ENCODE assay signal across 8 cellular contexts in the genomic region with DNA sequence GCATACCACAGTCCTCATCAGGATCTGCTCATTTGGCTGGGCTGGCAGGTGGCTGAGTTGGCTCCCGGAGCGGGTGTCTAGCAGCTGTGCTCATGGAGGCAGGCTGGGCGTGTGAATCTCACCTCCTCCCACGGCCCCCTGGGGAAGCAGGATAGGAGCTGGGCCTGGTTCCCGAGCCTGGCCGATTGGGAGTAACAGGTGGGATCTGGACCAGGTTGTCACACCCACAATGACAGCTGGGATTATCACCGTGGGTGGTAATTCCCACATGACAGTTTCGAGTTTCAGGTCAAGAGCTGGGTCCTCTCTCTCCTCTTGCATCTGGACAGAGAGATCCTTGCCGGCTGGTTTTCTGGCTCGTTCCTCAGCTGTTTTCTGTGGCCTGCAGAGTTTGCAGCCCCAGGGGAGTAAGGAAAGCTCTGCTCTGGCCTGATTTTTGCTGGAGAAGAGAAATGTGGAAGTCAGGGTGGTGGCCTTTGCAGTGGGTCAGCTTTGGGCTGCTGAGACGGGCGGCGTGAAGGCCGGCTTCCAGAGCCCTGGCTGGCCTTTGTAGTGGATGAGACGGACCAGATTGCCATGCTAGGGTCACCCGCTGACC. TPM values are rescaled to one million over a fixed set of nuclear protein-coding genes. Genes with fewer than 3 reads are reported as not detected.
DNase-seq lines count a peak whose midpoint lies in the region; ATAC-seq and TF ChIP-seq lines count a peak whose summit lies in the region.

No MANE protein-coding gene starts in this region.

- no peak overlapping the region; the same call in 2 of the 3 replicates for H3K4me3 Mint-ChIP-seq in GM23338
- H3K4me3 Mint-ChIP-seq in stimulated activated memory B cell treated with anti-CD40 and anti-IgM and Interleukin-4, amounts not matched to agents 10 μg/mL and 1 μg/mL and 100 μg/mL, for 72 hours = no peak overlapping the region

- peaks cover 28% of the 10 kb centered on the region for H4K20me1 ChIP-seq in GM23338 (replicated peaks; ENCODE audit: insufficient read depth)

- TF ChIP-seq EP300 in esophagus muscularis mucosa (IDR thresholded peaks at IDR 0.05) (no peak), ovary (IDR thresholded peaks at IDR 0.05) (no peak), suprapubic skin (IDR thresholded peaks at IDR 0.05) (no peak)

- peak; percentile 63 for DNase-seq in GM23338 (ENCODE audit: low spot score)
- DNase-seq in NCI-H524 (lab: John Stamatoyannopoulos, UW) = peak; percentile 99 to 100
- peak; percentile 94 for DNase-seq in esophagus muscularis mucosa (ENCODE audit: extremely low spot score)
- DNase-seq in ovary = peak; percentile 58 to 81 (median 71)
- DNase-seq in suprapubic skin (ENCODE audit: low spot score in 2 of 2) = no peak

- peaks cover 8% of the 10 kb centered on the region for H3K9me3 Mint-ChIP-seq in GM23338
- H3K9me3 Mint-ChIP-seq in stimulated activated memory B cell treated with anti-CD40 and anti-IgM and Interleukin-4, amounts not matched to agents 10 μg/mL and 1 μg/mL and 100 μg/mL, for 72 hours = no peaks in the 10 kb centered on the region

- H3K9me2 ChIP-seq in GM23338 (ENCODE audit: insufficient read depth) = no peaks in the 10 kb centered on the region

- TF ChIP-seq POLR2A in esophagus muscularis mucosa (IDR thresholded peaks at IDR 0.05; ENCODE audit: low read depth) = no peak
- TF ChIP-seq POLR2A in ovary (IDR thresholded peaks at IDR 0.05) = no peak
- no peak for TF ChIP-seq POLR2A in suprapubic skin (IDR thresholded peaks at IDR 0.05)

- H3K36me3 Mint-ChIP-seq in GM23338 (ENCODE audit: low read depth) = peaks cover 30% of the 10 kb centered on the region
- peaks cover 10% of the 10 kb centered on the region for H3K36me3 Mint-ChIP-seq in stimulated activated memory B cell treated with anti-CD40 and anti-IgM and Interleukin-4, amounts not matched to agents 10 μg/mL and 1 μg/mL and 100 μg/mL, for 72 hours

- H3K9me3 ChIP-seq in esophagus muscularis mucosa (no peaks in the 10 kb centered on the region), ovary (no peaks in the 10 kb centered on the region), suprapubic skin (no peaks in the 10 kb centered on the region)

- H3K4me2 ChIP-seq in GM23338 = peak overlapping the region; percentile 45; the same call in 1 of the 2 replicates

- no peaks in the 10 kb centered on the region for H3K36me3 ChIP-seq in GM23338 (ENCODE audit: insufficient read depth)
- H3K36me3 ChIP-seq in esophagus muscularis mucosa = no peaks in the 10 kb centered on the region
- no peaks in the 10 kb centered on the region for H3K36me3 ChIP-seq in ovary
- H3K36me3 ChIP-seq in suprapubic skin = no peaks in the 10 kb centered on the region

- H3K4me1 ChIP-seq in GM23338 (ENCODE audit: insufficient read depth) = peaks cover 51% of the 10 kb centered on the region
- H3K4me1 ChIP-seq in esophagus muscularis mucosa = peaks cover 27 to 66% (median 60%) of the 10 kb centered on the region in 4 donors
- H3K4me1 ChIP-seq in ovary (ENCODE audit: insufficient read depth) = peaks cover 9% of the 10 kb centered on the region
- H3K4me1 ChIP-seq in suprapubic skin = peaks cover 44% of the 10 kb centered on the region

- TF ChIP-seq CTCF in GM23338 (conservative IDR thresholded peaks at IDR 0.05; ENCODE audit: low read depth in 2 of 2) (no peak), esophagus muscularis mucosa (IDR thresholded peaks at IDR 0.05) (no peak), ovary (IDR thresholded peaks at IDR 0.05) (no peak), suprapubic skin (IDR thresholded peaks at IDR 0.05) (no peak)

- H3K79me2 ChIP-seq in GM23338 (replicated peaks; ENCODE audit: insufficient read depth) = peaks cover 86% of the 10 kb centered on the region

- peaks cover 80% of the 10 kb centered on the region for H3K4me1 Mint-ChIP-seq in GM23338
- H3K4me1 Mint-ChIP-seq in stimulated activated memory B cell treated with anti-CD40 and anti-IgM and Interleukin-4, amounts not matched to agents 10 μg/mL and 1 μg/mL and 100 μg/mL, for 72 hours = peaks cover 51% of the 10 kb centered on the region

- H3K27me3 ChIP-seq in GM23338 (ENCODE audit: insufficient read depth) (no peaks in the 10 kb centered on the region), esophagus muscularis mucosa (no peaks in the 10 kb centered on the region), ovary (no peaks in the 10 kb centered on the region), suprapubic skin (no peaks in the 10 kb centered on the region)

- no peak overlapping the region for H2AFZ ChIP-seq in GM23338

- H3K4me3 ChIP-seq in GM23338 (no peak overlapping the region), esophagus muscularis mucosa (no peak overlapping the region), ovary (no peak overlapping the region), suprapubic skin (no peak overlapping the region)

- 0 out of 2 replicates have a peak overlapping the region, but pooled peaks have one; percentile 59 for H3K27ac ChIP-seq in GM23338 (ENCODE audit: low read depth)
- peak overlapping the region in 3 of 4 donors; percentile 12 to 47 (median 30) for H3K27ac ChIP-seq in esophagus muscularis mucosa (replicated peaks in 1 of 4)
- H3K27ac ChIP-seq in ovary = peak overlapping the region in 1 of 2 donors; percentile 24
- no peak overlapping the region for H3K27ac ChIP-seq in suprapubic skin

- peaks cover 26% of the 10 kb centered on the region for H3F3A ChIP-seq in GM23338 (replicated peaks; ENCODE audit: low read depth)

- intact Hi-C loops in esophagus muscularis mucosa (cut with DNase I) (no loop called here), ovary (cut with DNase I) (no loop called here)

- peak overlapping the region; percentile 76 for H3K27ac Mint-ChIP-seq in GM23338
- no peak overlapping the region for H3K27ac Mint-ChIP-seq in stimulated activated memory B cell treated with anti-CD40 and anti-IgM and Interleukin-4, amounts not matched to agents 10 μg/mL and 1 μg/mL and 100 μg/mL, for 72 hours

- ATAC-seq in GM23338 (peak; percentile 42), SK-N-SH treated with all-trans-retinoic acid at 6 μM for 48 hours (no peak), HG02610 (IDR thresholded peaks at IDR 0.05; ENCODE audit: unreplicated experiment) (no peak)
- ATAC-seq in stimulated activated memory B cell treated with anti-CD40 and anti-IgM and Interleukin-4, amounts not matched to agents 10 μg/mL and 1 μg/mL and 100 μg/mL, for 72 hours = no peak

- H3K27me3 Mint-ChIP-seq in GM23338 (ENCODE audit: insufficient read depth, low read depth, poor library complexity) = peaks cover 23% of the 10 kb centered on the region
- H3K27me3 Mint-ChIP-seq in stimulated activated memory B cell treated with anti-CD40 and anti-IgM and Interleukin-4, amounts not matched to agents 10 μg/mL and 1 μg/mL and 100 μg/mL, for 72 hours = peaks cover 9% of the 10 kb centered on the region

- WGBS in esophagus muscularis mucosa = 49% methylated on average over 3 of the region's 16 CpGs
- 5 to 10% (median 7%) methylated on average over 16 of the region's 16 CpGs for WGBS in ovary, 3 donors
- WGBS in suprapubic skin = 30% methylated on average over 14 of the region's 16 CpGs

TF ChIP-seq in SK-N-SH treated with all-trans-retinoic acid at 6 μM for 48 hours, 23 proteins besides CTCF, POLR2A, EP300 and RAD21 (continues in another document):
- TF ChIP-seq ZFP3 (CRISPR knock-in tag; IDR thresholded peaks at IDR 0.05) (no peak), SNAI2 (CRISPR knock-in tag; IDR thresholded peaks at IDR 0.05) (no peak), TCF4 (CRISPR knock-in tag; IDR thresholded peaks at IDR 0.05; ENCODE audit: borderline replicate concordance) (no peak), RARB (CRISPR knock-in tag; IDR thresholded peaks at IDR 0.05) (no peak), ZC3H10 (CRISPR knock-in tag; IDR thresholded peaks at IDR 0.05) (no peak), ZNF8 (CRISPR knock-in tag; IDR thresholded peaks at IDR 0.05) (no peak), ISL1 (CRISPR knock-in tag; IDR thresholded peaks at IDR 0.05) (no peak), ZFP30 (CRISPR knock-in tag; IDR thresholded peaks at IDR 0.05) (no peak)
- TF ChIP-seq, protein P1, sequence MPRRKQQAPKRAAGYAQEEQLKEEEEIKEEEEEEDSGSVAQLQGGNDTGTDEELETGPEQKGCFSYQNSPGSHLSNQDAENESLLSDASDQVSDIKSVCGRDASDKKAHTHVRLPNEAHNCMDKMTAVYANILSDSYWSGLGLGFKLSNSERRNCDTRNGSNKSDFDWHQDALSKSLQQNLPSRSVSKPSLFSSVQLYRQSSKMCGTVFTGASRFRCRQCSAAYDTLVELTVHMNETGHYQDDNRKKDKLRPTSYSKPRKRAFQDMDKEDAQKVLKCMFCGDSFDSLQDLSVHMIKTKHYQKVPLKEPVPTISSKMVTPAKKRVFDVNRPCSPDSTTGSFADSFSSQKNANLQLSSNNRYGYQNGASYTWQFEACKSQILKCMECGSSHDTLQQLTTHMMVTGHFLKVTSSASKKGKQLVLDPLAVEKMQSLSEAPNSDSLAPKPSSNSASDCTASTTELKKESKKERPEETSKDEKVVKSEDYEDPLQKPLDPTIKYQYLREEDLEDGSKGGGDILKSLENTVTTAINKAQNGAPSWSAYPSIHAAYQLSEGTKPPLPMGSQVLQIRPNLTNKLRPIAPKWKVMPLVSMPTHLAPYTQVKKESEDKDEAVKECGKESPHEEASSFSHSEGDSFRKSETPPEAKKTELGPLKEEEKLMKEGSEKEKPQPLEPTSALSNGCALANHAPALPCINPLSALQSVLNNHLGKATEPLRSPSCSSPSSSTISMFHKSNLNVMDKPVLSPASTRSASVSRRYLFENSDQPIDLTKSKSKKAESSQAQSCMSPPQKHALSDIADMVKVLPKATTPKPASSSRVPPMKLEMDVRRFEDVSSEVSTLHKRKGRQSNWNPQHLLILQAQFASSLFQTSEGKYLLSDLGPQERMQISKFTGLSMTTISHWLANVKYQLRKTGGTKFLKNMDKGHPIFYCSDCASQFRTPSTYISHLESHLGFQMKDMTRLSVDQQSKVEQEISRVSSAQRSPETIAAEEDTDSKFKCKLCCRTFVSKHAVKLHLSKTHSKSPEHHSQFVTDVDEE (CRISPR knock-in tag; IDR thresholded peaks at IDR 0.05) = no peak

RNA-seq across cellular contexts. Expression of gene BCR, which starts 57.0 kb away (rescaled TPM):
- 101 and 121 TPM in 2 replicates for total RNA-seq in GM23338 (2014; rRNA removed; shearing (Covaris generic))
- polyA plus RNA-seq in GM23338 (2016; fragmentation: Nextera tagmentation; extraction: Ambion mirVana) = 15.6 and 17.7 TPM in 2 replicates
- 10 to 100 TPM; 35.7 to 58.5 (median 48.0) TPM for total RNA-seq in esophagus muscularis mucosa
- 10 to 100 TPM; 21.8 to 44.6 (median 38.3) TPM for total RNA-seq in ovary
- polyA plus RNA-seq in ovary = 10 to 100 TPM in 1 of 2 donors, 1 to 10 TPM in 1; 7.1 to 17.2 TPM
- 10 to 100 TPM; 72.8 to 87.8 (median 79.3) TPM for total RNA-seq in suprapubic skin

Comparison
In these comparisons a context has a peak if more than half of its experiments do, and no peak if none do; other contexts are left out.
1. DNase-seq: peak in GM23338 (single experiment), NCI-H524 (2 of 2), esophagus muscularis mucosa (single experiment) and ovary (5 of 5); none in suprapubic skin (0 of 2).